In genomic region chr1:114063544-114063943, GRCh38 we compare ENCODE assay signal across 14 cellular contexts.
DNase-seq lines count a peak whose midpoint lies in the region; ATAC-seq, FAIRE-seq and TF ChIP-seq lines count a peak whose summit lies in the region.
"Had no signal": no experiment of that assay in that cellular context is flagged by ENCODE, and none has a peak within 500 bp of the region (broad histone marks: within the 10 kb centered on the region; RNA-seq: fewer than 3 reads in every experiment).

No MANE protein-coding gene starts in this region.

- H3K56ac ChIP-seq in H1 (replicated peaks; ENCODE audit: insufficient read length, low read depth, low read length) (no peak overlapping the region), mesendoderm (ENCODE audit: low read length) (no peak overlapping the region)

- H2BK5ac ChIP-seq in H1 (ENCODE audit: low read depth, low read length) (no peak overlapping the region), mesendoderm (ENCODE audit: low read length) (no peak overlapping the region)

- peak; percentile 57 for DNase-seq in NCI-H2171 treated with DMSO at 0.1 percent for 48 hours (lab: John Stamatoyannopoulos, UW)
- no peak for DNase-seq in NCI-H2171 (lab: John Stamatoyannopoulos, UW)
- DNase-seq in NCI-H524 treated with DMSO at 0.1 percent for 48 hours (lab: John Stamatoyannopoulos, UW): peak; percentile 81
- DNase-seq in H1 (ENCODE audit: low read depth in 1 of 2, low spot score in 2 of 2): no peak
- DNase-seq in activated CD4-positive, alpha-beta T cell treated with anti-CD3 and anti-CD28 coated beads for 1 hour: no peak
- DNase-seq in mesendoderm: no peak
- DNase-seq: 8988T; ACHN; CD4-positive, CD25-positive, alpha-beta regulatory T cell; DMS 273 treated with DMSO at 0.1 percent for 48 hours; H7 had no signal

- no peak overlapping the region for H2AK5ac ChIP-seq in H1 (ENCODE audit: low read depth, low read length)
- no peak overlapping the region for H2AK5ac ChIP-seq in mesendoderm (ENCODE audit: low read length)

- no peak overlapping the region for H2BK12ac ChIP-seq in H1 (ENCODE audit: low read depth, low read length)

- H3K9ac ChIP-seq in H1 (replicated peaks in 1 of 4; ENCODE audit: extremely low read depth in 1 of 4, low read depth in 3 of 4, low read length in 3 of 4) (no peak overlapping the region), mesendoderm (ENCODE audit: low read length) (no peak overlapping the region)
- H3K9ac ChIP-seq: BLaER1 treated with 17β-estradiol and CSF1 and Interleukin-3, amounts not matched to agents 10 nM and 100 nM; GM23248 had no signal

- no peak for TF ChIP-seq EP300 in H1 (IDR thresholded peaks at IDR 0.05; ENCODE audit: borderline replicate concordance in 1 of 2, low read depth in 2 of 2, low read length in 2 of 2)

- no peak overlapping the region for H3K27ac ChIP-seq in H1 (ENCODE audit: low read depth, low read length)
- no peak overlapping the region for H3K27ac ChIP-seq in mesendoderm (ENCODE audit: low read depth, low read length)
- H3K27ac ChIP-seq: BLaER1 treated with 17β-estradiol and CSF1 and Interleukin-3, amounts not matched to agents 10 nM and 100 nM; GM23248 had no signal

- no peak overlapping the region for H2AFZ ChIP-seq in H1 (ENCODE audit: low read length)
- H2AFZ ChIP-seq: GM23248 had no signal

- peaks cover 11 to 12% of the 10 kb centered on the region in 2 experiments for H3K9me3 ChIP-seq in H1 (ENCODE audit: insufficient read depth in 2 of 2, low read depth in 1 of 2, low read length in 1 of 2)

- H3K23ac ChIP-seq in H1 (ENCODE audit: insufficient read length) (no peak overlapping the region), mesendoderm (ENCODE audit: low read length) (no peak overlapping the region)

- no peaks in the 10 kb centered on the region for H3K79me1 ChIP-seq in H1 (ENCODE audit: low read depth, low read length)
- H3K79me1 ChIP-seq in mesendoderm (ENCODE audit: low read length): no peaks in the 10 kb centered on the region

- no peak overlapping the region for H4K91ac ChIP-seq in H1 (replicated peaks; ENCODE audit: insufficient read length, low read length)

- FAIRE-seq in H1 (lab: Jason Lieb, UNC): no peak

- H3K4ac ChIP-seq in H1 (replicated peaks; ENCODE audit: insufficient read length, low read depth, low read length): no peak overlapping the region
- H3K4ac ChIP-seq in mesendoderm (ENCODE audit: low read depth, low read length): no peak overlapping the region

- H3K14ac ChIP-seq in H1 (ENCODE audit: insufficient read length): no peak overlapping the region

- POLR2A ChIA-PET in H1 (lab: Charles Lee; ENCODE audit: partially characterized antibody): interaction anchor here (0.6 to 1.1 kb wide), 2 partner anchors 25 to 42 kb away, joined by 3 to 4 read pairs; no protein-coding TSS in a partner anchor

- no peaks in the 10 kb centered on the region; the same call in 1 of the 2 replicates for H3K23me2 ChIP-seq in H1 (ENCODE audit: low read depth, low read length)

- peak overlapping the region; percentile 62; the same call in 1 of the 2 replicates for H2BK15ac ChIP-seq in H1 (ENCODE audit: low read length)
- no peak overlapping the region for H2BK15ac ChIP-seq in mesendoderm (replicated peaks; ENCODE audit: low read depth)

- CTCF ChIA-PET in H1 (lab: Charles Lee; ENCODE audit: partially characterized antibody): interaction anchor here (0.9 to 4.0 kb wide), 7 partner anchors 11 to 89 kb away, joined by 3 to 12 read pairs (median 3); no protein-coding TSS in a partner anchor

- no peak for ATAC-seq in HG02588 (IDR thresholded peaks at IDR 0.05; ENCODE audit: unreplicated experiment)

- H3K4me2 ChIP-seq in H1 (ENCODE audit: insufficient read depth in 1 of 2, low read depth in 2 of 2, low read length in 2 of 2) (no peak overlapping the region), mesendoderm (ENCODE audit: low read length) (no peak overlapping the region)
- H3K4me2 ChIP-seq: BLaER1 treated with 17β-estradiol and CSF1 and Interleukin-3, amounts not matched to agents 10 nM and 100 nM had no signal

- no peak overlapping the region for H4K8ac ChIP-seq in H1 (ENCODE audit: extremely low read depth, insufficient read depth, low read length)
- H4K8ac ChIP-seq in mesendoderm (ENCODE audit: low read depth, low read length): no peak overlapping the region

- H4K20me1 ChIP-seq in H1 (replicated peaks in 1 of 2; ENCODE audit: control insufficient read depth in 1 of 2, insufficient read depth in 2 of 2, low read length in 2 of 2): no peaks in the 10 kb centered on the region
- H4K20me1 ChIP-seq: BLaER1 treated with 17β-estradiol and CSF1 and Interleukin-3, amounts not matched to agents 10 nM and 100 nM had no signal

- peak overlapping the region; percentile 26 for H2BK20ac ChIP-seq in H1 (ENCODE audit: low read length)

- no peaks in the 10 kb centered on the region for H3K4me1 ChIP-seq in H1 (replicated peaks in 1 of 4; ENCODE audit: control insufficient read depth in 3 of 4, insufficient read depth in 4 of 4, low read length in 3 of 4)
- H3K4me1 ChIP-seq in mesendoderm (ENCODE audit: control insufficient read depth, low read depth, low read length): no peaks in the 10 kb centered on the region

- H3K36me3 ChIP-seq in H1 (ENCODE audit: control insufficient read depth in 2 of 4, insufficient read depth in 4 of 4, low read length in 3 of 4): no peaks in the 10 kb centered on the region
- H3K36me3 ChIP-seq in mesendoderm (ENCODE audit: control insufficient read depth, insufficient read depth, low read length): no peaks in the 10 kb centered on the region

- H3K18ac ChIP-seq in H1 (ENCODE audit: extremely low read depth, low read length) (no peak overlapping the region), mesendoderm (ENCODE audit: low read length) (no peak overlapping the region)

- H3K79me2 ChIP-seq in H1 (ENCODE audit: control insufficient read depth in 1 of 2, insufficient read depth in 2 of 2, low read length in 2 of 2) (no peaks in the 10 kb centered on the region), mesendoderm (ENCODE audit: control insufficient read depth, insufficient read depth, low read length) (no peaks in the 10 kb centered on the region)

- H2BK120ac ChIP-seq in H1 (replicated peaks; ENCODE audit: low read depth, low read length) (peak overlapping the region; percentile 57), mesendoderm (ENCODE audit: low read depth, low read length) (no peak overlapping the region)

- TF ChIP-seq RAD21 in H1 (IDR thresholded peaks at IDR 0.05 in 1 of 2, conservative IDR thresholded peaks at IDR 0.05 in 1 of 2; ENCODE audit: low read depth in 2 of 2, low read length in 2 of 2): no peak

- H4K5ac ChIP-seq in H1 (ENCODE audit: insufficient read length, low read depth, low read length) (no peak overlapping the region), mesendoderm (ENCODE audit: low read length) (no peak overlapping the region)

- H3K27me3 ChIP-seq in H1 (replicated peaks in 1 of 4; ENCODE audit: control insufficient read depth in 3 of 4, extremely low read depth in 1 of 4, insufficient read depth in 3 of 4, low read length in 3 of 4) (no peaks in the 10 kb centered on the region; a peak in 1 of 7 replicates), mesendoderm (ENCODE audit: insufficient read depth, low read length, poor library complexity) (no peaks in the 10 kb centered on the region)
- H3K27me3 ChIP-seq: BLaER1 treated with 17β-estradiol and CSF1 and Interleukin-3, amounts not matched to agents 10 nM and 100 nM had no signal

- TF ChIP-seq POLR2A in H1 (IDR thresholded peaks at IDR 0.05; ENCODE audit: control extremely low read depth in 1 of 2, low read depth in 2 of 2, low read length in 2 of 2): no peak

- no peak overlapping the region for H3K4me3 ChIP-seq in H1 (ENCODE audit: extremely low read depth in 1 of 4, insufficient read depth in 2 of 4, low read depth in 3 of 4, low read length in 4 of 4)
- H3K4me3 ChIP-seq in mesendoderm (ENCODE audit: low read length): no peak overlapping the region
- H3K4me3 ChIP-seq: BLaER1 treated with 17β-estradiol and CSF1 and Interleukin-3, amounts not matched to agents 10 nM and 100 nM; GM23248 had no signal

- TF ChIP-seq CTCF in H1 (IDR thresholded peaks at IDR 0.05; ENCODE audit: control extremely low read depth in 1 of 3, insufficient read depth in 1 of 3, low read depth in 1 of 3, low read length in 3 of 3): no peak

TF ChIP-seq in H1, 55 proteins besides CTCF, POLR2A, EP300 and RAD21:
- TF ChIP-seq TAF1 (IDR thresholded peaks at IDR 0.05; ENCODE audit: low read depth, low read length): no peak
- no peak for TF ChIP-seq POU5F1 (IDR thresholded peaks at IDR 0.05; ENCODE audit: low read depth, low read length)
- TF ChIP-seq SP2 (IDR thresholded peaks at IDR 0.05; ENCODE audit: low read length): no peak

Comparison
In these comparisons a context has a peak if more than half of its experiments do, and no peak if none do; other contexts are left out.
1. DNase-seq: peak in NCI-H2171 treated with DMSO at 0.1 percent for 48 hours (single experiment) and NCI-H524 treated with DMSO at 0.1 percent for 48 hours (single experiment); none in NCI-H2171 (single experiment), H1 (0 of 2), activated CD4-positive, alpha-beta T cell treated with anti-CD3 and anti-CD28 coated beads for 1 hour (single experiment) and mesendoderm (single experiment).